ENCODE assay signal across 8 cellular contexts in genomic region chr1:204453141-204453772, GRCh38. TPM values are rescaled to one million over a fixed set of nuclear protein-coding genes. Genes with fewer than 3 reads are reported as not detected.
DNase-seq lines count a peak whose midpoint lies in the region; ATAC-seq and TF ChIP-seq lines count a peak whose summit lies in the region.

No MANE protein-coding gene starts in this region.

- TSS peak; percentile 83 for BruUV-seq in Panc1 (replicated peaks; lab: Mats Ljungman, UMichigan)

- no peak overlapping the region for H3K27ac ChIP-seq in Panc1 (ENCODE audit: low read length)
- no peak overlapping the region for H3K27ac ChIP-seq in caudate nucleus (ENCODE audit: low read depth, low read length)

- DNase-seq in COR-L47 (lab: John Stamatoyannopoulos, UW), result peak; percentile 65
- DNase-seq in Panc1 (ENCODE audit: low read depth, low spot score), result no peak
- peak; percentile 49 for DNase-seq in activated naive CD8-positive, alpha-beta T cell treated with anti-CD3 and anti-CD28 coated beads, Interleukin-2, amount 10 ng/mL, durations not matched to agents 7 days and 5 days
- DNase-seq in stimulated activated CD4-positive, alpha-beta T cell treated with anti-CD3 and anti-CD28 coated beads, TNF-alpha, amount 100 ng/mL, for 24 hours (ENCODE audit: low read depth in 3 of 3), result peak; percentile 41 to 62 (median 42)
- DNase-seq in caudate nucleus (lab: John Stamatoyannopoulos, UW), result no peak
- no peak for DNase-seq in NCI-H526 treated with DMSO at 0.1 percent for 48 hours (lab: John Stamatoyannopoulos, UW)
- DNase-seq in iPS-NIHi7 (ENCODE audit: extremely low spot score), result no peak

- CTCF ChIA-PET in Panc1 (lab: Charles Lee), result interaction anchor here (0.7 kb wide), 1 partner anchor 10 kb away, joined by 3 read pairs; no protein-coding TSS in a partner anchor

- POLR2A ChIA-PET in Panc1 (lab: Charles Lee), result no interaction called here
- POLR2A ChIA-PET in activated naive CD8-positive, alpha-beta T cell treated with anti-CD3 and anti-CD28 coated beads, Interleukin-2, amount 10 ng/mL, durations not matched to agents 7 days and 5 days (lab: Charles Lee), result interaction anchor here (0.7 to 1.4 kb wide), 4 partner anchors 41 to 1483 kb away, joined by 3 to 4 read pairs (median 3); partner anchors contain the start of gene MDM4

- intact Hi-C loops in Panc1 (cut with micrococcal nuclease; ENCODE audit: unreplicated experiment), result no loop called here

- H3K4me1 Mint-ChIP-seq in activated naive CD8-positive, alpha-beta T cell treated with anti-CD3 and anti-CD28 coated beads, Interleukin-2, amount 10 ng/mL, durations not matched to agents 7 days and 5 days, result peaks cover 18% of the 10 kb centered on the region

- H3K9me3 Mint-ChIP-seq in activated naive CD8-positive, alpha-beta T cell treated with anti-CD3 and anti-CD28 coated beads, Interleukin-2, amount 10 ng/mL, durations not matched to agents 7 days and 5 days, result no peaks in the 10 kb centered on the region

- H3K27me3 ChIP-seq in Panc1 (ENCODE audit: control insufficient read depth, insufficient read depth, low read length), result no peaks in the 10 kb centered on the region

- no peak overlapping the region for H3K4me3 ChIP-seq in Panc1 (ENCODE audit: low read depth in 2 of 2, low read length in 2 of 2)

- no peak for TF ChIP-seq CTCF in Panc1 (IDR thresholded peaks at IDR 0.05)

- ATAC-seq in GM21786 (IDR thresholded peaks at IDR 0.05; ENCODE audit: unreplicated experiment) (peak; percentile 72), Panc1 (no peak)
- ATAC-seq in activated naive CD8-positive, alpha-beta T cell treated with anti-CD3 and anti-CD28 coated beads, Interleukin-2, amount 10 ng/mL, durations not matched to agents 7 days and 5 days (ENCODE audit: low read depth), result peak; percentile 94

- H3K36me3 ChIP-seq in Panc1 (ENCODE audit: control insufficient read depth, insufficient read depth, low read length), result no peaks in the 10 kb centered on the region

- peak overlapping the region; percentile 89 for H3K27ac Mint-ChIP-seq in activated naive CD8-positive, alpha-beta T cell treated with anti-CD3 and anti-CD28 coated beads, Interleukin-2, amount 10 ng/mL, durations not matched to agents 7 days and 5 days

- H3K4me3 Mint-ChIP-seq in activated naive CD8-positive, alpha-beta T cell treated with anti-CD3 and anti-CD28 coated beads, Interleukin-2, amount 10 ng/mL, durations not matched to agents 7 days and 5 days, result peak overlapping the region; percentile 54

- H3K36me3 Mint-ChIP-seq in activated naive CD8-positive, alpha-beta T cell treated with anti-CD3 and anti-CD28 coated beads, Interleukin-2, amount 10 ng/mL, durations not matched to agents 7 days and 5 days, result peaks cover 21% of the 10 kb centered on the region

- H3K27me3 Mint-ChIP-seq in activated naive CD8-positive, alpha-beta T cell treated with anti-CD3 and anti-CD28 coated beads, Interleukin-2, amount 10 ng/mL, durations not matched to agents 7 days and 5 days, result no peaks in the 10 kb centered on the region

- no peaks in the 10 kb centered on the region for H3K4me1 ChIP-seq in Panc1 (ENCODE audit: control insufficient read depth, insufficient read depth, low read length)

- in situ Hi-C loops in Panc1 (cut with HindIII; ENCODE audit: low pct_unique_long_range_greater_than_20kb, low sequenced_read_pairs), result no loop called here

- H3K9me3 ChIP-seq in Panc1 (ENCODE audit: control insufficient read depth, insufficient read depth, low read depth, low read length), result no peaks in the 10 kb centered on the region

RNA-seq across cellular contexts. Expression of gene PIK3C2B, which starts 41.3 kb away (rescaled TPM):
- total RNA-seq in Panc1 (2021; ENCODE audit: unreplicated experiment), result 19.1 TPM
- polyA plus RNA-seq in Panc1 (2012; ENCODE audit: insufficient read length), result 12.8 TPM
- total RNA-seq in activated naive CD8-positive, alpha-beta T cell treated with anti-CD3 and anti-CD28 coated beads, Interleukin-2, amount 10 ng/mL, durations not matched to agents 7 days and 5 days, result 10 to 100 TPM; 37.1 to 41.8 TPM

RNA-seq across cellular contexts. Expression of gene PPP1R15B, which starts 41.6 kb away (rescaled TPM):
- 51.1 TPM for total RNA-seq in Panc1 (2021; ENCODE audit: unreplicated experiment)
- polyA plus RNA-seq in Panc1 (2012; ENCODE audit: insufficient read length), result 14.8 TPM
- total RNA-seq in activated naive CD8-positive, alpha-beta T cell treated with anti-CD3 and anti-CD28 coated beads, Interleukin-2, amount 10 ng/mL, durations not matched to agents 7 days and 5 days, result 10 to 100 TPM; 77.5 to 77.8 TPM

Comparison
In these comparisons a context has a peak if more than half of its experiments do, and no peak if none do; other contexts are left out.
1. DNase-seq: peak in COR-L47 (single experiment), activated naive CD8-positive, alpha-beta T cell treated with anti-CD3 and anti-CD28 coated beads, Interleukin-2, amount 10 ng/mL, durations not matched to agents 7 days and 5 days (single experiment) and stimulated activated CD4-positive, alpha-beta T cell treated with anti-CD3 and anti-CD28 coated beads, TNF-alpha, amount 100 ng/mL, for 24 hours (3 of 3); none in Panc1 (single experiment), caudate nucleus (0 of 61), NCI-H526 treated with DMSO at 0.1 percent for 48 hours (single experiment) and iPS-NIHi7 (single experiment).